Comparison of ENCODE assay signal across 27 cellular contexts in the genomic region with DNA sequence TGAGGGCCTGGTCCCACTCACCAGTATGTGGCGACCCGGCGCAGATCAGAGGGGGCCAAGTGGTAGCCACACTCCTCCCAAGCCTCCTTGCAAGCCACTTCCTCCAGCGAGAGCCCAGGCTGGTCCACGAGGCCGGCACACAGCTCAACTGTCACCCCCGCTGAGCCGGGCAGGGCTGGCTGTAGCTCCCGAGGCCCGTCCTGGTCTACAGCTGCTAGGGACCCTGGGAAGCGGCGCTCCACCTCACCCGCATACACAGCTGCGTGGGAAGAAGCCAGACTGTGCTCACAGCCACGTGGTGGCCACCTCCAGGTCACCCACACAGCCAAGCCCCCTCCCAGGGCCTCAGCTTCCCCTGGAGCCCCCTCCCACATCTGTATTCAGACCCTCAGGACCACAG. TPM values are rescaled to one million over a fixed set of nuclear protein-coding genes. Genes with fewer than 3 reads are reported as not detected.
A peak's percentile ranks its signal among the peaks of the same experiment; 100 is the strongest.
DNase-seq lines count a peak whose midpoint lies in the region; ATAC-seq and TF ChIP-seq lines count a peak whose summit lies in the region.
"Had no signal": no experiment of that assay in that cellular context is flagged by ENCODE, and none has a peak within 500 bp of the region (broad histone marks: within the 10 kb centered on the region; RNA-seq: fewer than 3 reads in every experiment).

No MANE protein-coding gene starts in this region.

- H3K27me3 Mint-ChIP-seq in central memory CD8-positive, alpha-beta T cell = no peaks in the 10 kb centered on the region
- H3K27me3 Mint-ChIP-seq in natural killer cell treated with Interleukin-12 subunit alpha and Interleukin-12 subunit beta and Interleukin-15 and Interleukin-18, amount 100 ng/mL, for 72 hours = no peaks in the 10 kb centered on the region
- H3K27me3 Mint-ChIP-seq: activated CD4-positive, alpha-beta T cell treated with anti-CD3 and anti-CD28 coated beads for 36 hours had no signal

- H3K4me3 ChIP-seq in subcutaneous abdominal adipose tissue (ENCODE audit: low read depth in 1 of 5, low read length in 5 of 5) = peak overlapping the region in 1 of 5 donors; percentile 25
- no peak overlapping the region for H3K4me3 ChIP-seq in coronary artery
- H3K4me3 ChIP-seq: lung, transverse colon had no signal

- DNase-seq in MV-4-11 (lab: John Stamatoyannopoulos, UW) = peak; percentile 53
- DNase-seq in central memory CD8-positive, alpha-beta T cell (ENCODE audit: low spot score in 2 of 2) = no peak
- no peak for DNase-seq in natural killer cell treated with Interleukin-12 subunit alpha and Interleukin-12 subunit beta and Interleukin-15 and Interleukin-18, amount 100 ng/mL, for 72 hours (ENCODE audit: low spot score)
- DNase-seq in SKM-1 (lab: John Stamatoyannopoulos, UW; ENCODE audit: unreplicated experiment) = no peak
- no peak for DNase-seq in coronary artery (ENCODE audit: low spot score)
- DNase-seq: activated CD4-positive, alpha-beta T cell treated with anti-CD3 and anti-CD28 coated beads for 36 hours; activated naive CD4-positive, alpha-beta T cell treated with anti-CD3 and anti-CD28 coated beads, Interleukin-2, amount 10 ng/mL, durations not matched to agents 7 days and 5 days; Caco-2; cerebellar nuclear complex; DMS79; GDM1; hippocampal formation; Kasumi-1; left cardiac atrium; NCI-H1048; nephron progenitor cell; SK-N-SH; stimulated activated CD8-positive, alpha-beta memory T cell treated with anti-CD3 and anti-CD28 coated beads, Interleukin-4, amount 100 ng/mL, for 48 hours; T-helper 2 cell; transverse colon had no signal

- no peaks in the 10 kb centered on the region for H3K36me3 ChIP-seq in subcutaneous abdominal adipose tissue (ENCODE audit: control insufficient read depth in 5 of 5, insufficient read depth in 5 of 5, low read length in 5 of 5)
- H3K36me3 ChIP-seq: transverse colon had no signal

- peaks cover 11 to 70% (median 58%) of the 10 kb centered on the region in 5 donors for H3K4me1 ChIP-seq in subcutaneous abdominal adipose tissue (ENCODE audit: control insufficient read depth in 5 of 5, insufficient read depth in 5 of 5, low read length in 5 of 5)

- H3K9me3 Mint-ChIP-seq in central memory CD8-positive, alpha-beta T cell = no peaks in the 10 kb centered on the region
- H3K9me3 Mint-ChIP-seq in natural killer cell treated with Interleukin-12 subunit alpha and Interleukin-12 subunit beta and Interleukin-15 and Interleukin-18, amount 100 ng/mL, for 72 hours = no peaks in the 10 kb centered on the region
- H3K9me3 Mint-ChIP-seq: activated naive CD4-positive, alpha-beta T cell treated with anti-CD3 and anti-CD28 coated beads, Interleukin-2, amount 10 ng/mL, durations not matched to agents 7 days and 5 days; activated T-helper 17 cell treated with anti-CD3 and anti-CD28 coated beads, Interleukin-2, amount 50 U/mL, for 72 hours; brain; nephron progenitor cell had no signal

- H3K9ac ChIP-seq in subcutaneous abdominal adipose tissue (ENCODE audit: low read length in 5 of 5) = peak overlapping the region in 3 of 5 donors; percentile 8 to 29 (median 21)
- H3K9ac ChIP-seq: SK-N-SH had no signal

- TF ChIP-seq CTCF in coronary artery (IDR thresholded peaks at IDR 0.05) = no peak

- H3K27ac ChIP-seq in subcutaneous abdominal adipose tissue (ENCODE audit: low read depth, low read length) = no peak overlapping the region
- no peak overlapping the region for H3K27ac ChIP-seq in coronary artery
- H3K27ac ChIP-seq: C4-2B, transverse colon had no signal

- H3K27ac Mint-ChIP-seq in central memory CD8-positive, alpha-beta T cell (ENCODE audit: low read depth) = peak overlapping the region; percentile 32
- peak overlapping the region in 1 of 2 donors; percentile 53 for H3K27ac Mint-ChIP-seq in natural killer cell treated with Interleukin-12 subunit alpha and Interleukin-12 subunit beta and Interleukin-15 and Interleukin-18, amount 100 ng/mL, for 72 hours
- H3K27ac Mint-ChIP-seq: activated CD4-positive, alpha-beta T cell treated with anti-CD3 and anti-CD28 coated beads for 36 hours; activated naive CD4-positive, alpha-beta T cell treated with anti-CD3 and anti-CD28 coated beads, Interleukin-2, amount 10 ng/mL, durations not matched to agents 7 days and 5 days; activated T-helper 17 cell treated with anti-CD3 and anti-CD28 coated beads, Interleukin-2, amount 50 U/mL, for 72 hours; nephron progenitor cell had no signal

- H3K27me3 ChIP-seq in subcutaneous abdominal adipose tissue (ENCODE audit: control insufficient read depth in 5 of 5, insufficient read depth in 4 of 5, low read length in 5 of 5) = no peaks in the 10 kb centered on the region
- H3K27me3 ChIP-seq: dorsolateral prefrontal cortex, transverse colon had no signal

- H3K36me3 Mint-ChIP-seq in central memory CD8-positive, alpha-beta T cell (ENCODE audit: insufficient read depth) = peaks cover 4% of the 10 kb centered on the region
- H3K36me3 Mint-ChIP-seq in natural killer cell treated with Interleukin-12 subunit alpha and Interleukin-12 subunit beta and Interleukin-15 and Interleukin-18, amount 100 ng/mL, for 72 hours = no peaks in the 10 kb centered on the region
- H3K36me3 Mint-ChIP-seq: activated naive CD4-positive, alpha-beta T cell treated with anti-CD3 and anti-CD28 coated beads, Interleukin-2, amount 10 ng/mL, durations not matched to agents 7 days and 5 days; brain had no signal

- no peaks in the 10 kb centered on the region for H3K9me3 ChIP-seq in subcutaneous abdominal adipose tissue (ENCODE audit: control insufficient read depth in 5 of 5, low read length in 5 of 5)
- H3K9me3 ChIP-seq: Caco-2, SK-N-SH, transverse colon had no signal

- peaks cover 10% of the 10 kb centered on the region for H3K4me1 Mint-ChIP-seq in central memory CD8-positive, alpha-beta T cell
- peaks cover 0 to 24% of the 10 kb centered on the region in 2 donors for H3K4me1 Mint-ChIP-seq in natural killer cell treated with Interleukin-12 subunit alpha and Interleukin-12 subunit beta and Interleukin-15 and Interleukin-18, amount 100 ng/mL, for 72 hours (ENCODE audit: low read depth in 2 of 2)
- H3K4me1 Mint-ChIP-seq: activated T-helper 17 cell treated with anti-CD3 and anti-CD28 coated beads, Interleukin-2, amount 50 U/mL, for 72 hours; nephron progenitor cell had no signal

- ATAC-seq in central memory CD8-positive, alpha-beta T cell (replicated peaks; ENCODE audit: extremely low read depth, poor library complexity, severe bottlenecking) = no peak
- ATAC-seq in natural killer cell treated with Interleukin-12 subunit alpha and Interleukin-12 subunit beta and Interleukin-15 and Interleukin-18, amount 100 ng/mL, for 72 hours = no peak
- no peak for ATAC-seq in HG03565 (IDR thresholded peaks at IDR 0.05; ENCODE audit: unreplicated experiment)
- ATAC-seq: activated CD4-positive, alpha-beta T cell treated with anti-CD3 and anti-CD28 coated beads for 36 hours; activated T-helper 17 cell treated with anti-CD3 and anti-CD28 coated beads, Interleukin-2, amount 50 U/mL, for 72 hours; left cardiac atrium had no signal

- no peak overlapping the region for H3K4me3 Mint-ChIP-seq in central memory CD8-positive, alpha-beta T cell
- H3K4me3 Mint-ChIP-seq in natural killer cell treated with Interleukin-12 subunit alpha and Interleukin-12 subunit beta and Interleukin-15 and Interleukin-18, amount 100 ng/mL, for 72 hours = peak overlapping the region; percentile 8
- H3K4me3 Mint-ChIP-seq: activated CD4-positive, alpha-beta T cell treated with anti-CD3 and anti-CD28 coated beads for 36 hours; activated naive CD4-positive, alpha-beta T cell treated with anti-CD3 and anti-CD28 coated beads, Interleukin-2, amount 10 ng/mL, durations not matched to agents 7 days and 5 days; activated T-helper 17 cell treated with anti-CD3 and anti-CD28 coated beads, Interleukin-2, amount 50 U/mL, for 72 hours; brain; nephron progenitor cell had no signal

RNA-seq across cellular contexts. Expression of a gene that starts 4.6 kb away (rescaled TPM):
- total RNA-seq in natural killer cell treated with Interleukin-12 subunit alpha and Interleukin-12 subunit beta and Interleukin-15 and Interleukin-18, amount 100 ng/mL, for 72 hours = 10 to 100 TPM; 10.2 to 23.4 TPM

RNA-seq across cellular contexts. Expression of a gene that starts 7.9 kb away (rescaled TPM):
- 1 to 10 TPM; 5.9 to 7.1 TPM for total RNA-seq in natural killer cell treated with Interleukin-12 subunit alpha and Interleukin-12 subunit beta and Interleukin-15 and Interleukin-18, amount 100 ng/mL, for 72 hours
